9 cellular contexts compared by ENCODE assay signal in genomic region chr18:36672437-36673344, GRCh38.
DNase-seq lines count a peak whose midpoint lies in the region; ATAC-seq, FAIRE-seq and TF ChIP-seq lines count a peak whose summit lies in the region.
"Had no signal": no experiment of that assay in that cellular context is flagged by ENCODE, and none has a peak within 500 bp of the region (broad histone marks: within the 10 kb centered on the region; RNA-seq: fewer than 3 reads in every experiment).

No MANE protein-coding gene starts in this region.

- peaks cover 4% of the 10 kb centered on the region; the same call in 1 of the 2 replicates for H3F3A ChIP-seq in SU-DHL-6 (ENCODE audit: insufficient read depth)

- BruUV-seq in HepG2 (replicated peaks; lab: Mats Ljungman, UMichigan), result no TSS peak

- H3K79me2 ChIP-seq in SU-DHL-6 (ENCODE audit: insufficient read depth, low read length) (no peaks in the 10 kb centered on the region), HepG2 (ENCODE audit: insufficient read depth, low read length) (no peaks in the 10 kb centered on the region)

- TF ChIP-seq CTCF in LNCaP clone FGC (IDR thresholded peaks at IDR 0.05; ENCODE audit: control insufficient read depth, extremely low read depth, insufficient read depth), result no peak
- no peak for TF ChIP-seq CTCF in SU-DHL-6 (IDR thresholded peaks at IDR 0.05; ENCODE audit: insufficient read depth, low read length, poor library complexity, severe bottlenecking)
- no peak for TF ChIP-seq CTCF in HepG2 (CRISPR knock-in tag; IDR thresholded peaks at IDR 0.05)

- H2AFZ ChIP-seq in SU-DHL-6 (ENCODE audit: low read depth, low read length, severe bottlenecking) (peak overlapping the region; percentile 58), HepG2 (ENCODE audit: low read length) (no peak overlapping the region)

- no peak for ATAC-seq in HepG2
- no peak for ATAC-seq in stimulated activated memory B cell treated with anti-CD40 and anti-IgM and Interleukin-4, amounts not matched to agents 10 μg/mL and 1 μg/mL and 100 μg/mL, for 72 hours

- H3K9me3 ChIP-seq in SU-DHL-6 (ENCODE audit: insufficient read depth, low read length) (peaks cover 5% of the 10 kb centered on the region; the same call in 1 of the 2 replicates), HepG2 (ENCODE audit: low read length) (no peaks in the 10 kb centered on the region)

- H3K4me1 ChIP-seq in HepG2 (ENCODE audit: insufficient read depth, low read length), result peaks cover 22% of the 10 kb centered on the region

- in situ Hi-C loops in HepG2 (cut with HindIII; ENCODE audit: extremely low pct_ligation_motif_present, low pct_unique_long_range_greater_than_20kb), result no loop called here

- no peak for TF ChIP-seq RAD21 in HepG2 (CRISPR knock-in tag; IDR thresholded peaks at IDR 0.05)

- H3K4me2 ChIP-seq in SU-DHL-6 (ENCODE audit: low read depth, low read length, poor library complexity, severe bottlenecking) (peak overlapping the region; percentile 62), HepG2 (ENCODE audit: low read depth, low read length) (no peak overlapping the region)

- TF ChIP-seq EP300 in HepG2 (IDR thresholded peaks at IDR 0.05; ENCODE audit: low read depth in 2 of 2, low read length in 2 of 2), result no peak
- no peak for TF ChIP-seq EP300 in HepG2 (CRISPR knock-in tag; IDR thresholded peaks at IDR 0.05; ENCODE audit: borderline replicate concordance)

- peak overlapping the region; percentile 26 for H3K4me3 ChIP-seq in LNCaP clone FGC (ENCODE audit: low read depth, low read length)
- H3K4me3 ChIP-seq in SU-DHL-6 (ENCODE audit: insufficient read depth, low read length, poor library complexity, severe bottlenecking), result peak overlapping the region; percentile 21
- H3K4me3 ChIP-seq in HepG2 (replicated peaks in 1 of 3; ENCODE audit: insufficient read depth in 1 of 3, low read depth in 2 of 3, low read length in 3 of 3), result no peak overlapping the region

- no peaks in the 10 kb centered on the region for H3K9me3 Mint-ChIP-seq in activated CD4-positive, alpha-beta T cell treated with anti-CD3 and anti-CD28 coated beads, Interleukin-2, amount 10 ng/mL, durations not matched to agents 24 days and 14 days
- peaks cover 2% of the 10 kb centered on the region for H3K9me3 Mint-ChIP-seq in stimulated activated memory B cell treated with anti-CD40 and anti-IgM and Interleukin-4, amounts not matched to agents 10 μg/mL and 1 μg/mL and 100 μg/mL, for 72 hours

- H3K27me3 ChIP-seq in SU-DHL-6 (ENCODE audit: low read length) (no peaks in the 10 kb centered on the region), HepG2 (ENCODE audit: control insufficient read depth in 1 of 2, insufficient read depth in 2 of 2, low read length in 2 of 2) (no peaks in the 10 kb centered on the region; a peak in 1 of 5 replicates)

- TF ChIP-seq POLR2A in HepG2 (IDR thresholded peaks at IDR 0.05; ENCODE audit: insufficient read depth in 1 of 2, low read depth in 2 of 2, low read length in 2 of 2), result no peak

- H3K27ac ChIP-seq in SU-DHL-6 (ENCODE audit: low read depth, low read length), result peak overlapping the region; percentile 67
- H3K27ac ChIP-seq in HepG2 (ENCODE audit: extremely low read length, insufficient read depth, low read length), result no peak overlapping the region

- CTCF ChIA-PET in HepG2 (lab: Yijun Ruan, JAX; ENCODE audit: low intra/inter-chr PET ratio, low total read pairs), result no interaction called here

- no peaks in the 10 kb centered on the region for H3K9me2 ChIP-seq in SU-DHL-6 (replicated peaks; ENCODE audit: insufficient read depth, low read length)

- intact Hi-C loops in activated CD4-positive, alpha-beta T cell treated with anti-CD3 and anti-CD28 coated beads, Interleukin-2, amount 10 ng/mL, durations not matched to agents 24 days and 14 days (cut with micrococcal nuclease), result no loop called here
- intact Hi-C loops in HepG2 (cut with micrococcal nuclease; ENCODE audit: unreplicated experiment), result no loop called here

- 0 out of 2 replicates have a peak overlapping the region, but pooled peaks have one; percentile 8 for H3K9ac ChIP-seq in SU-DHL-6 (ENCODE audit: low read length)
- H3K9ac ChIP-seq in HepG2 (ENCODE audit: insufficient read depth, low read depth, low read length), result no peak overlapping the region

- no peaks in the 10 kb centered on the region for H3K36me3 Mint-ChIP-seq in activated CD4-positive, alpha-beta T cell treated with anti-CD3 and anti-CD28 coated beads, Interleukin-2, amount 10 ng/mL, durations not matched to agents 24 days and 14 days (ENCODE audit: low read depth)
- H3K36me3 Mint-ChIP-seq in stimulated activated memory B cell treated with anti-CD40 and anti-IgM and Interleukin-4, amounts not matched to agents 10 μg/mL and 1 μg/mL and 100 μg/mL, for 72 hours, result no peaks in the 10 kb centered on the region

- H4K20me1 ChIP-seq in SU-DHL-6 (ENCODE audit: low read depth, low read length) (no peaks in the 10 kb centered on the region), HepG2 (ENCODE audit: insufficient read depth, low read length) (no peaks in the 10 kb centered on the region)

- DNase-seq in activated CD4-positive, alpha-beta T cell treated with anti-CD3 and anti-CD28 coated beads, Interleukin-2, amount 10 ng/mL, durations not matched to agents 24 days and 14 days, result peak; percentile 27
- DNase-seq in activated CD4-positive, alpha-beta T cell treated with anti-CD3 and anti-CD28 coated beads for 48 hours, result no peak
- DNase-seq in LNCaP clone FGC (ENCODE audit: low read depth) (no peak), HepG2 (ENCODE audit: low spot score) (no peak), NCI-H82 (lab: John Stamatoyannopoulos, UW) (no peak), C1 segment of cervical spinal cord (lab: John Stamatoyannopoulos, UW) (no peak)

- POLR2A ChIA-PET in HepG2 (lab: Yijun Ruan, JAX), result no interaction called here

- 28% methylated on average over 10 of the region's 11 CpGs for WGBS in HepG2 (ENCODE audit: low lambda C conversion rate)

- 0 out of 2 replicates have a peak, but pooled peaks cover 3% of the 10 kb centered on the region for H3K36me3 ChIP-seq in SU-DHL-6 (ENCODE audit: low read length)
- no peaks in the 10 kb centered on the region for H3K36me3 ChIP-seq in HepG2 (replicated peaks in 1 of 2; ENCODE audit: control insufficient read depth in 1 of 2, insufficient read depth in 2 of 2, low read length in 2 of 2)

- H3K27me3 Mint-ChIP-seq in activated CD4-positive, alpha-beta T cell treated with anti-CD3 and anti-CD28 coated beads, Interleukin-2, amount 10 ng/mL, durations not matched to agents 24 days and 14 days, result peaks cover 7% of the 10 kb centered on the region
- peaks cover 22% of the 10 kb centered on the region for H3K27me3 Mint-ChIP-seq in stimulated activated memory B cell treated with anti-CD40 and anti-IgM and Interleukin-4, amounts not matched to agents 10 μg/mL and 1 μg/mL and 100 μg/mL, for 72 hours
- H3K27me3 Mint-ChIP-seq: B cell had no signal

- H3K27ac Mint-ChIP-seq in activated CD4-positive, alpha-beta T cell treated with anti-CD3 and anti-CD28 coated beads, Interleukin-2, amount 10 ng/mL, durations not matched to agents 24 days and 14 days, result no peak overlapping the region
- H3K27ac Mint-ChIP-seq in stimulated activated memory B cell treated with anti-CD40 and anti-IgM and Interleukin-4, amounts not matched to agents 10 μg/mL and 1 μg/mL and 100 μg/mL, for 72 hours, result no peak overlapping the region
- H3K27ac Mint-ChIP-seq: B cell had no signal

- no peak for FAIRE-seq in HepG2 (lab: Jason Lieb, UNC)

- H3K4me3 Mint-ChIP-seq in activated CD4-positive, alpha-beta T cell treated with anti-CD3 and anti-CD28 coated beads, Interleukin-2, amount 10 ng/mL, durations not matched to agents 24 days and 14 days, result no peak overlapping the region
- no peak overlapping the region for H3K4me3 Mint-ChIP-seq in stimulated activated memory B cell treated with anti-CD40 and anti-IgM and Interleukin-4, amounts not matched to agents 10 μg/mL and 1 μg/mL and 100 μg/mL, for 72 hours
- H3K4me3 Mint-ChIP-seq: B cell had no signal

- peaks cover 3% of the 10 kb centered on the region for H3K4me1 Mint-ChIP-seq in activated CD4-positive, alpha-beta T cell treated with anti-CD3 and anti-CD28 coated beads, Interleukin-2, amount 10 ng/mL, durations not matched to agents 24 days and 14 days
- H3K4me1 Mint-ChIP-seq in stimulated activated memory B cell treated with anti-CD40 and anti-IgM and Interleukin-4, amounts not matched to agents 10 μg/mL and 1 μg/mL and 100 μg/mL, for 72 hours, result peaks cover 11% of the 10 kb centered on the region

TF ChIP-seq in HepG2, 621 proteins besides CTCF, POLR2A, EP300 and RAD21:
- TF ChIP-seq CEBPB (IDR thresholded peaks at IDR 0.05; ENCODE audit: borderline replicate concordance, low read depth, low read length) (peak; percentile 81), PITX1 (CRISPR knock-in tag; IDR thresholded peaks at IDR 0.05) (no peak)

Comparison
In these comparisons a context has a peak if more than half of its experiments do, and no peak if none do; other contexts are left out.
1. H3K4me3 ChIP-seq: peak in LNCaP clone FGC (single experiment) and SU-DHL-6 (single experiment); none in HepG2 (0 of 3).